Comparison of ENCODE assay signal across 30 cellular contexts in genomic region chr22:46783721-46784120, GRCh38.
"Had no signal": no experiment of that assay in that cellular context is flagged by ENCODE, and none has a peak within 500 bp of the region (broad histone marks: within the 10 kb centered on the region; RNA-seq: fewer than 3 reads in every experiment).

No MANE protein-coding gene starts in this region.

- H3K9me3 Mint-ChIP-seq: activated CD4-positive, alpha-beta T cell treated with anti-CD3 and anti-CD28 coated beads, Interleukin-2, amount 10 ng/mL, durations not matched to agents 24 days and 14 days; activated T-cell treated with anti-CD3 and anti-CD28 coated beads, Interleukin-2, amount 50 U/mL, for 24 hours; activated T-helper 17 cell treated with anti-CD3 and anti-CD28 coated beads, Interleukin-2, amount 50 U/mL, for 72 hours; effector memory CD8-positive, alpha-beta T cell; natural killer cell treated with Interleukin-12 subunit alpha and Interleukin-12 subunit beta and Interleukin-15 and Interleukin-18, amount 100 ng/mL, for 72 hours; stimulated activated naive B cell treated with anti-CD40 and anti-IgM and Interleukin-4, amounts not matched to agents 10 μg/mL and 1 μg/mL and 100 μg/mL, for 72 hours; T-cell; T-helper 2 cell treated with Interferon-gamma antibody and Interleukin-4, amounts not matched to agents 5 μg/mL and 100 μg/mL, for 36 hours; type B pancreatic cell had no signal

- H3K4me1 ChIP-seq: colonic mucosa, gastrocnemius medialis had no signal

- H3K27me3 ChIP-seq: colonic mucosa, dorsolateral prefrontal cortex, gastrocnemius medialis, sigmoid colon had no signal

- H3K27ac ChIP-seq: colonic mucosa, dorsolateral prefrontal cortex, gastrocnemius medialis, sigmoid colon, thoracic aorta, VCaP had no signal

- H3K9me3 ChIP-seq: colonic mucosa, gastrocnemius medialis, sigmoid colon, thoracic aorta had no signal

- H3K36me3 Mint-ChIP-seq: natural killer cell treated with Interleukin-12 subunit alpha and Interleukin-12 subunit beta and Interleukin-15 and Interleukin-18, amount 100 ng/mL, for 72 hours had no signal

- H3K36me3 ChIP-seq: colonic mucosa, gastrocnemius medialis, sigmoid colon, thoracic aorta had no signal

- H3K27ac Mint-ChIP-seq: activated CD4-positive, alpha-beta T cell treated with anti-CD3 and anti-CD28 coated beads, Interleukin-2, amount 10 ng/mL, durations not matched to agents 24 days and 14 days; activated naive CD8-positive, alpha-beta T cell; activated T-cell treated with anti-CD3 and anti-CD28 coated beads, Interleukin-2, amount 50 U/mL, for 24 hours; natural killer cell treated with Interleukin-12 subunit alpha and Interleukin-12 subunit beta and Interleukin-15 and Interleukin-18, amount 100 ng/mL, for 72 hours; T-helper 2 cell treated with Interferon-gamma antibody and Interleukin-4, amounts not matched to agents 5 μg/mL and 100 μg/mL, for 36 hours had no signal

- DNase-seq: activated CD4-positive, alpha-beta T cell treated with anti-CD3 and anti-CD28 coated beads, Interleukin-2, amount 10 ng/mL, durations not matched to agents 24 days and 14 days; activated CD8-positive, alpha-beta memory T cell treated with anti-CD3 and anti-CD28 coated beads, Interleukin-2, amount 50 U/mL, for 4 hours; activated naive CD4-positive, alpha-beta T cell; activated T-cell treated with anti-CD3 and anti-CD28 coated beads, Interleukin-2, amount 50 U/mL, for 24 hours; amniotic stem cell; colonic mucosa; effector memory CD8-positive, alpha-beta T cell; gastrocnemius medialis; hypothalamus; left ventricle myocardium superior; mammary epithelial cell; midbrain; retina; stimulated activated CD4-positive, alpha-beta T cell treated with anti-CD3 and anti-CD28 coated beads, Interleukin-2, amount 100 ng/mL, for 48 hours; stimulated activated CD8-positive, alpha-beta memory T cell treated with anti-CD3 and anti-CD28 coated beads, Interleukin-4, amount 100 ng/mL, for 48 hours; stimulated activated naive B cell treated with anti-CD40 and anti-IgM and Interleukin-4, amounts not matched to agents 10 μg/mL and 1 μg/mL and 100 μg/mL, for 72 hours; T-cell had no signal

- H3K27me3 Mint-ChIP-seq: activated CD4-positive, alpha-beta T cell treated with anti-CD3 and anti-CD28 coated beads, Interleukin-2, amount 10 ng/mL, durations not matched to agents 24 days and 14 days; activated naive CD8-positive, alpha-beta T cell; activated T-cell treated with anti-CD3 and anti-CD28 coated beads, Interleukin-2, amount 50 U/mL, for 24 hours; activated T-helper 17 cell treated with anti-CD3 and anti-CD28 coated beads, Interleukin-2, amount 50 U/mL, for 72 hours; effector memory CD8-positive, alpha-beta T cell; natural killer cell treated with Interleukin-12 subunit alpha and Interleukin-12 subunit beta and Interleukin-15 and Interleukin-18, amount 100 ng/mL, for 72 hours; progenitor cell of endocrine pancreas; stimulated activated naive B cell treated with anti-CD40 and anti-IgM and Interleukin-4, amounts not matched to agents 10 μg/mL and 1 μg/mL and 100 μg/mL, for 72 hours; T-cell; type B pancreatic cell had no signal

- ATAC-seq: activated CD4-positive, CD25-positive, alpha-beta regulatory T cell treated with anti-CD3 and anti-CD28 coated beads, Interleukin-2, amount 50 U/mL, for 24 hours; activated T-helper 17 cell treated with anti-CD3 and anti-CD28 coated beads, Interleukin-2, amount 50 U/mL, for 72 hours; effector memory CD8-positive, alpha-beta T cell; esophagus mucosa; gastrocnemius medialis; left ventricle myocardium superior; natural killer cell treated with Interleukin-12 subunit alpha and Interleukin-12 subunit beta and Interleukin-15 and Interleukin-18, amount 100 ng/mL, for 72 hours; stimulated activated naive B cell treated with anti-CD40 and anti-IgM and Interleukin-4, amounts not matched to agents 10 μg/mL and 1 μg/mL and 100 μg/mL, for 72 hours; T-cell had no signal

- H3K4me3 Mint-ChIP-seq: activated CD4-positive, alpha-beta T cell treated with anti-CD3 and anti-CD28 coated beads, Interleukin-2, amount 10 ng/mL, durations not matched to agents 24 days and 14 days; activated naive CD8-positive, alpha-beta T cell; activated T-cell treated with anti-CD3 and anti-CD28 coated beads, Interleukin-2, amount 50 U/mL, for 24 hours; activated T-helper 17 cell treated with anti-CD3 and anti-CD28 coated beads, Interleukin-2, amount 50 U/mL, for 72 hours; effector memory CD8-positive, alpha-beta T cell; natural killer cell treated with Interleukin-12 subunit alpha and Interleukin-12 subunit beta and Interleukin-15 and Interleukin-18, amount 100 ng/mL, for 72 hours; stimulated activated naive B cell treated with anti-CD40 and anti-IgM and Interleukin-4, amounts not matched to agents 10 μg/mL and 1 μg/mL and 100 μg/mL, for 72 hours; T-cell; T-helper 2 cell treated with Interferon-gamma antibody and Interleukin-4, amounts not matched to agents 5 μg/mL and 100 μg/mL, for 36 hours; type B pancreatic cell had no signal

- H3K4me3 ChIP-seq: colonic mucosa, dorsolateral prefrontal cortex, gastrocnemius medialis, sigmoid colon, smooth muscle cell, thoracic aorta had no signal
